9 cellular contexts compared by ENCODE assay signal in the genomic region with DNA sequence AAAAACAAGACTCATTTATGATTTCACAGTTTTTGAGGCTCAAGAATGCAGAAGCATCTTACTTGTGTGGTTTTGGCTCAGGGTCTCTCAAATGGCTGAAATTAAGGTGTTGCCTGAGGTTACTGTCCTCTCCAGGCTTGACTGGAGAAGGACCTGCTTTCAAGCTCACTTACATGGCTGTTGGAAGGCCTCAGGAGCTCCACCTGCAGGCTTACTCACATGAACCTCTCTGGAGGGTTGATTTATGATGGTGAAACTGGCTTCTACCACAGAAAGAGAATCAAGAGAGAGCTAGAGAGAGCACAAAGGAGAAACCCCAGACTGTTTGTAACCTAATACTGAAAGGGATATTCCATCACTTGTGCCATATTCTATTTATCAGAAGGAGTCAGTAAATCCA. TPM values are rescaled to one million over a fixed set of nuclear protein-coding genes. Genes with fewer than 3 reads are reported as not detected.
DNase-seq lines count a peak whose midpoint lies in the region; ATAC-seq and TF ChIP-seq lines count a peak whose summit lies in the region.
"Had no signal": no experiment of that assay in that cellular context is flagged by ENCODE, and none has a peak within 500 bp of the region (broad histone marks: within the 10 kb centered on the region; RNA-seq: fewer than 3 reads in every experiment).

No MANE protein-coding gene starts in this region.

- peak; percentile 8 for TF ChIP-seq CTCF in psoas muscle (IDR thresholded peaks at IDR 0.05)

- no peak overlapping the region for H3K27ac ChIP-seq in psoas muscle

- peak; percentile 3 for DNase-seq in stimulated activated CD4-positive, alpha-beta T cell treated with anti-CD3 and anti-CD28 coated beads, Interleukin-15, amount 100 ng/mL, for 24 hours
- no peak for DNase-seq in stimulated activated CD4-positive, alpha-beta T cell treated with anti-CD3 and anti-CD28 coated beads, Interleukin-12 subunit alpha, Interleukin-12 subunit beta, amount 100 ng/mL, for 4 hours
- DNase-seq in adipocyte (ENCODE audit: low read depth) (peak; percentile 29), psoas muscle (no peak), GM03348 (ENCODE audit: low spot score) (no peak), midbrain (lab: John Stamatoyannopoulos, UW) (no peak)
- no peak for DNase-seq in stimulated activated CD4-positive, alpha-beta T cell treated with anti-CD3 and anti-CD28 coated beads, Interleukin-2, amount 100 ng/mL, for 24 hours
- DNase-seq: activated naive CD8-positive, alpha-beta T cell treated with anti-CD3 and anti-CD28 coated beads, Interleukin-2, amount 10 ng/mL, durations not matched to agents 7 days and 5 days had no signal

- no peaks in the 10 kb centered on the region for H3K9me3 ChIP-seq in adipocyte (ENCODE audit: control insufficient read depth, low read length)
- H3K9me3 ChIP-seq in psoas muscle, result no peaks in the 10 kb centered on the region

- H3K4me1 ChIP-seq in adipocyte (ENCODE audit: control insufficient read depth, insufficient read depth, low read length) (no peaks in the 10 kb centered on the region), psoas muscle (no peaks in the 10 kb centered on the region)

- H3K36me3 ChIP-seq in adipocyte (ENCODE audit: control insufficient read depth, insufficient read depth, low read length, severe bottlenecking), result no peaks in the 10 kb centered on the region
- no peaks in the 10 kb centered on the region for H3K36me3 ChIP-seq in psoas muscle (ENCODE audit: insufficient read depth in 1 of 2, low read depth in 1 of 2)

- H3K27me3 ChIP-seq in adipocyte (replicated peaks; ENCODE audit: control insufficient read depth, insufficient read depth, low read length), result no peaks in the 10 kb centered on the region
- peaks cover 0 to 3% (median 0%) of the 10 kb centered on the region in 3 donors for H3K27me3 ChIP-seq in psoas muscle (ENCODE audit: insufficient read depth in 3 of 3, low read length in 2 of 3)

- intact Hi-C loops in psoas muscle (cut with DNase I), result loop anchor here in 1 of 2 donors (5.0 kb wide), 1 partner anchor 419 kb away; no protein-coding TSS in a partner anchor

- ATAC-seq in HG03521 (IDR thresholded peaks at IDR 0.05; ENCODE audit: unreplicated experiment) (peak; percentile 51), psoas muscle (no peak)

- H3K4me3 ChIP-seq in adipocyte (ENCODE audit: low read length) (no peak overlapping the region), psoas muscle (no peak overlapping the region)

- H3K9ac ChIP-seq in adipocyte (ENCODE audit: low read length), result no peak overlapping the region

RNA-seq across cellular contexts. Expression of gene KCNK2, which starts 6.2 kb away (rescaled TPM):
- total RNA-seq in psoas muscle, result 1 to 10 TPM in 2 of 4 donors, under 1 TPM in 2; 0.37 to 1.7 (median 1.1) TPM
- polyA plus RNA-seq in psoas muscle, result 1 to 10 TPM in 1 of 3 donors, under 1 TPM in 2; 0.03 to 2.1 (median 0.24) TPM
- total RNA-seq: activated naive CD8-positive, alpha-beta T cell treated with anti-CD3 and anti-CD28 coated beads, Interleukin-2, amount 10 ng/mL, durations not matched to agents 7 days and 5 days had no signal

Comparison
In these comparisons a context has a peak if more than half of its experiments do, and no peak if none do; other contexts are left out.
1. DNase-seq: peak in stimulated activated CD4-positive, alpha-beta T cell treated with anti-CD3 and anti-CD28 coated beads, Interleukin-15, amount 100 ng/mL, for 24 hours (single experiment) and adipocyte (single experiment); none in stimulated activated CD4-positive, alpha-beta T cell treated with anti-CD3 and anti-CD28 coated beads, Interleukin-12 subunit alpha, Interleukin-12 subunit beta, amount 100 ng/mL, for 4 hours (single experiment), psoas muscle (0 of 2), GM03348 (single experiment), stimulated activated CD4-positive, alpha-beta T cell treated with anti-CD3 and anti-CD28 coated beads, Interleukin-2, amount 100 ng/mL, for 24 hours (0 of 2) and midbrain (single experiment).